ENCODE assay signal across 8 cellular contexts in genomic region chr12:50925342-50925651, GRCh38. TPM values are rescaled to one million over a fixed set of nuclear protein-coding genes. Genes with fewer than 3 reads are reported as not detected.
DNase-seq lines count a peak whose midpoint lies in the region; ATAC-seq and TF ChIP-seq lines count a peak whose summit lies in the region.

No MANE protein-coding gene starts in this region.

- H3K4me3 ChIP-seq in AG04449 (ENCODE audit: low read depth, low read length) (peak overlapping the region; percentile 44), HAP-1 (peak overlapping the region; percentile 36), astrocyte of the spinal cord (ENCODE audit: low read depth, low read length) (peak overlapping the region; percentile 68), subcutaneous abdominal adipose tissue (ENCODE audit: low read depth in 1 of 5, low read length in 5 of 5) (peak overlapping the region; percentile 84 to 99 (median 96))

- no peaks in the 10 kb centered on the region for H3K9me3 ChIP-seq in HAP-1
- no peaks in the 10 kb centered on the region for H3K9me3 ChIP-seq in subcutaneous abdominal adipose tissue (ENCODE audit: control insufficient read depth in 5 of 5, low read length in 5 of 5)

- peak overlapping the region; percentile 94 for H3K27ac ChIP-seq in layer of hippocampus (ENCODE audit: low read depth, low read length)
- H3K27ac ChIP-seq in subcutaneous abdominal adipose tissue (ENCODE audit: low read depth, low read length) = peak overlapping the region; percentile 97

- H3K4me1 ChIP-seq in HAP-1 = peaks cover 53% of the 10 kb centered on the region
- peaks cover 5 to 66% (median 63%) of the 10 kb centered on the region in 5 donors for H3K4me1 ChIP-seq in subcutaneous abdominal adipose tissue (ENCODE audit: control insufficient read depth in 5 of 5, insufficient read depth in 5 of 5, low read length in 5 of 5)

- TF ChIP-seq CTCF in AG04449 (IDR thresholded peaks at IDR 0.05; ENCODE audit: insufficient read depth, low read length, missing control alignments) (no peak), astrocyte of the spinal cord (IDR thresholded peaks at IDR 0.05; ENCODE audit: low read depth, low read length) (no peak)

- H3K27me3 ChIP-seq in HAP-1 (ENCODE audit: low read depth) (no peaks in the 10 kb centered on the region), layer of hippocampus (ENCODE audit: control insufficient read depth, insufficient read depth, low read length) (no peaks in the 10 kb centered on the region), subcutaneous abdominal adipose tissue (ENCODE audit: control insufficient read depth in 5 of 5, insufficient read depth in 4 of 5, low read length in 5 of 5) (no peaks in the 10 kb centered on the region)

- peak overlapping the region; percentile 82 to 87 (median 84) for H3K9ac ChIP-seq in subcutaneous abdominal adipose tissue (ENCODE audit: low read length in 5 of 5)

- no peak for DNase-seq in AG04449 (ENCODE audit: low read depth, low spot score)
- peak; percentile 9 to 32 for DNase-seq in HAP-1 (ENCODE audit: low spot score in 2 of 2)
- no peak for DNase-seq in astrocyte of the spinal cord (ENCODE audit: low read depth, low spot score)
- no peak for DNase-seq in ureter (ENCODE audit: low spot score)

- no peak for ATAC-seq in HG02981 (IDR thresholded peaks at IDR 0.05; ENCODE audit: unreplicated experiment)
- ATAC-seq in HG03565 (IDR thresholded peaks at IDR 0.05; ENCODE audit: unreplicated experiment) = no peak

- H3K36me3 ChIP-seq in HAP-1 (replicated peaks) (no peaks in the 10 kb centered on the region), subcutaneous abdominal adipose tissue (ENCODE audit: control insufficient read depth in 5 of 5, insufficient read depth in 5 of 5, low read length in 5 of 5) (peaks cover 0 to 9% (median 5%) of the 10 kb centered on the region in 5 donors)

- CTCF ChIA-PET in AG04449 (lab: Yijun Ruan, JAX) = interaction anchor here (1.1 to 1.9 kb wide), 3 partner anchors 11 to 62 kb away, joined by 3 to 10 read pairs (median 4); no protein-coding TSS in a partner anchor

- in situ Hi-C loops in HAP-1 (cut with MboI; ENCODE audit: low sequenced_read_pairs) (no loop called here), astrocyte of the spinal cord (cut with HindIII; ENCODE audit: low sequenced_read_pairs) (no loop called here)

- POLR2A ChIA-PET in AG04449 (lab: Yijun Ruan, JAX) = no interaction called here

RNA-seq across cellular contexts. Expression of gene HIGD1C, which starts 27.0 kb away (rescaled TPM):
- total RNA-seq in ureter = not detected

Comparison
In these comparisons a context has a peak if more than half of its experiments do, and no peak if none do; other contexts are left out.
1. DNase-seq: peak in HAP-1 (2 of 2); none in AG04449 (single experiment), astrocyte of the spinal cord (single experiment) and ureter (single experiment).
2. H3K4me3 ChIP-seq: peak in every context shown above with its lines; median percentile 96 in subcutaneous abdominal adipose tissue; 68 in astrocyte of the spinal cord; 44 in AG04449; 36 in HAP-1.